ENCODE assay signal across 9 cellular contexts in the genomic region with DNA sequence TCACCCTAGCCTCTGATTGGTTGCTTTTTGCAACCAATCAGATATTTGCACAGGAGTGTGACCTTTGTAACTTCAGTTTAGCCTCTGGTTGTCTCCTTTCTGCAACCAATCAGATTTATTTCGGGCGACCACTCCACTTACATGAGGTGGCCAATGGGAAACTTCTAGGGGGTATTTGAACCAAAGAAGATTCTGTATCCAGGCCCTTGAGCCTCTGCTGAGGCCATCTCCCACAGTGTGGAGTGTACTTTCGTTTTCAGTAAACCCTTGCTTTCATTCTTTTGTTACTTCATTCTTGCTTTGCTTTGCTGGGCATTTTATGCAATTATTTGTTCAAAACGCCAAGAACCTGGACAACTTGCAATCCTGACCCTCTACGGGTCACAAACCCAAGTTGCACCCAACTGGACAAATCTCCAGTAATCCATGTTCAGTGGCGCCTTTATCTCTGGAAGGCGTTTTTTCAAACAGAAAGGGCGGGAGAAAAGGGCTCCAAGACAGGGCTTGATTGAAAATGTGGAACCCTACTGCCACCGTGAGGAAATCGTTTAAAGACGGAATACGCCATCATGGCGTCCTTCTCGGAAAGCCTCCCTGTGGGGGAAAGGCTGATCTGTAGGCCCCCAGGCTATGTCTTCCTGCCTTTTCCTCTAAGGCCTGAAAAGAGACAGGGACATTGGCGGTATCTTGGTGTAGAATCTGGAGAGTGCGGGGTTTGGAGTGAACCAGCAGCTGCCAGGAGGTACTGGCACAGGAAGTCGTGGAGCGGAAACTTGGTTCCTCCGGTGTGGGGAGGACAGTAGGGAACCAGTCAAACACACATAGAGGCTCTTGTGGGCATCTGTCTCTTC.
DNase-seq lines count a peak whose midpoint lies in the region; ATAC-seq and TF ChIP-seq lines count a peak whose summit lies in the region.
"Had no signal": no experiment of that assay in that cellular context is flagged by ENCODE, and none has a peak within 500 bp of the region (broad histone marks: within the 10 kb centered on the region; RNA-seq: fewer than 3 reads in every experiment).

No MANE protein-coding gene starts in this region.

- H3K9me3 ChIP-seq in CD8-positive, alpha-beta memory T cell (ENCODE audit: low read length) = no peaks in the 10 kb centered on the region
- H3K9me3 ChIP-seq in HEK293 (ENCODE audit: control insufficient read depth, insufficient read depth, low read depth, low read length) (no peaks in the 10 kb centered on the region; the same call in 1 of the 2 replicates), lung (ENCODE audit: control insufficient read depth in 2 of 2, insufficient read depth in 1 of 2, low read length in 1 of 2) (no peaks in the 10 kb centered on the region)

- H3K27ac ChIP-seq in CD8-positive, alpha-beta memory T cell (ENCODE audit: low read depth, low read length) = no peak overlapping the region
- H3K27ac ChIP-seq in HEK293 (ENCODE audit: extremely low read depth, low read depth, low read length) (peak overlapping the region; percentile 75), lung (ENCODE audit: low read depth in 1 of 2, low read length in 1 of 2) (peak overlapping the region in 1 of 2 donors; percentile 93)
- H3K27ac ChIP-seq: parathyroid adenoma had no signal

- H3K4me3 Mint-ChIP-seq in CD8-positive, alpha-beta memory T cell = peak overlapping the region in 5 of 7 donors; percentile 97 to 99 (median 98)
- H3K4me3 Mint-ChIP-seq in T-helper 2 cell treated with Interferon-gamma antibody and Interleukin-4, amounts not matched to agents 5 μg/mL and 100 μg/mL, for 36 hours = no peak overlapping the region

- no peaks in the 10 kb centered on the region for H3K4me1 ChIP-seq in CD8-positive, alpha-beta memory T cell (ENCODE audit: insufficient read depth, low read length)
- no peaks in the 10 kb centered on the region for H3K4me1 ChIP-seq in HEK293 (ENCODE audit: control insufficient read depth, insufficient read depth, low read length)
- no peaks in the 10 kb centered on the region for H3K4me1 ChIP-seq in lung (ENCODE audit: control insufficient read depth in 2 of 2, insufficient read depth in 2 of 2, low read length in 2 of 2)
- H3K4me1 ChIP-seq: parathyroid adenoma had no signal

- H3K27me3 ChIP-seq in CD8-positive, alpha-beta memory T cell (ENCODE audit: insufficient read depth, low read length, poor library complexity, severe bottlenecking) = no peaks in the 10 kb centered on the region
- H3K27me3 ChIP-seq in lung (ENCODE audit: control insufficient read depth, insufficient read depth) = no peaks in the 10 kb centered on the region

- peaks cover 0 to 6% (median 3%) of the 10 kb centered on the region in 5 donors for H3K9me3 Mint-ChIP-seq in CD8-positive, alpha-beta memory T cell
- H3K9me3 Mint-ChIP-seq in T-helper 2 cell treated with Interferon-gamma antibody and Interleukin-4, amounts not matched to agents 5 μg/mL and 100 μg/mL, for 36 hours = peaks cover 10% of the 10 kb centered on the region

- H3K4me1 Mint-ChIP-seq in CD8-positive, alpha-beta memory T cell = peaks cover 0 to 3% (median 0%) of the 10 kb centered on the region in 3 donors
- H3K4me1 Mint-ChIP-seq in T-helper 2 cell treated with Interferon-gamma antibody and Interleukin-4, amounts not matched to agents 5 μg/mL and 100 μg/mL, for 36 hours (ENCODE audit: low read depth) = no peaks in the 10 kb centered on the region

- no peaks in the 10 kb centered on the region for H3K36me3 ChIP-seq in CD8-positive, alpha-beta memory T cell (ENCODE audit: insufficient read depth, low read length)
- peaks cover 0 to 3% of the 10 kb centered on the region in 2 experiments; a peak in 1 of 3 replicates for H3K36me3 ChIP-seq in HEK293 (ENCODE audit: control insufficient read depth in 2 of 2, insufficient read depth in 1 of 2, low read length in 2 of 2)
- H3K36me3 ChIP-seq in lung (ENCODE audit: control insufficient read depth in 2 of 2, insufficient read depth in 2 of 2, low read length in 2 of 2) = no peaks in the 10 kb centered on the region

- DNase-seq in CD8-positive, alpha-beta memory T cell = peak in 2 of 5 donors; percentile 85 to 88
- peak; percentile 71 for DNase-seq in T-helper 22 cell (ENCODE audit: low read depth)
- peak; percentile 87 for DNase-seq in lung (ENCODE audit: low spot score)
- no peak for DNase-seq in T-helper 2 cell treated with Interferon-gamma antibody and Interleukin-4, amounts not matched to agents 5 μg/mL and 100 μg/mL, for 36 hours (ENCODE audit: low spot score)
- no peak for DNase-seq in DMS79 (lab: John Stamatoyannopoulos, UW)
- no peak for DNase-seq in activated effector memory CD4-positive, alpha-beta T cell treated with anti-CD3 and anti-CD28 coated beads, Interleukin-2, amount 50 U/mL, for 16 hours
- DNase-seq in NCI-H2196 treated with DMSO at 0.1 percent for 48 hours (lab: John Stamatoyannopoulos, UW; ENCODE audit: unreplicated experiment) = no peak

- POLR2A ChIA-PET in CD8-positive, alpha-beta memory T cell (lab: Charles Lee) = no interaction called here
- POLR2A ChIA-PET in HEK293 (lab: Yijun Ruan, JAX) = no interaction called here

- H3K36me3 Mint-ChIP-seq in CD8-positive, alpha-beta memory T cell = no peaks in the 10 kb centered on the region
- peaks cover 14% of the 10 kb centered on the region for H3K36me3 Mint-ChIP-seq in T-helper 2 cell treated with Interferon-gamma antibody and Interleukin-4, amounts not matched to agents 5 μg/mL and 100 μg/mL, for 36 hours (ENCODE audit: low read depth)

- ATAC-seq in lung (ENCODE audit: insufficient read depth, low FRiP score) = peak; percentile 82

- peak; percentile 93 for TF ChIP-seq CTCF in HEK293 (tag by site-specific recombination; IDR thresholded peaks at IDR 0.05)
- TF ChIP-seq CTCF in lung (IDR thresholded peaks at IDR 0.05; ENCODE audit: control extremely low read depth, extremely low read depth) = peak; percentile 26

- WGBS in lung, 2 donors = 45 to 95% methylated on average over 19 of the region's 19 CpGs

- peak overlapping the region in 6 of 8 donors; percentile 94 to 99 (median 96) for H3K27ac Mint-ChIP-seq in CD8-positive, alpha-beta memory T cell
- H3K27ac Mint-ChIP-seq in T-helper 2 cell treated with Interferon-gamma antibody and Interleukin-4, amounts not matched to agents 5 μg/mL and 100 μg/mL, for 36 hours = no peak overlapping the region

- no peaks in the 10 kb centered on the region for H3K27me3 Mint-ChIP-seq in CD8-positive, alpha-beta memory T cell
- no peaks in the 10 kb centered on the region for H3K27me3 Mint-ChIP-seq in T-helper 2 cell treated with Interferon-gamma antibody and Interleukin-4, amounts not matched to agents 5 μg/mL and 100 μg/mL, for 36 hours (ENCODE audit: low read depth)

- CTCF ChIA-PET in CD8-positive, alpha-beta memory T cell (lab: Charles Lee) = no interaction called here
- CTCF ChIA-PET in HEK293 (lab: Yijun Ruan, JAX) = no interaction called here

- H3K4me3 ChIP-seq in CD8-positive, alpha-beta memory T cell (ENCODE audit: low read length) = no peak overlapping the region
- H3K4me3 ChIP-seq in HEK293 (ENCODE audit: low read depth, low read length) (peak overlapping the region; percentile 42), lung (peak overlapping the region; percentile 42)

TF ChIP-seq in HEK293, 187 proteins besides CTCF, POLR2A, EP300 and RAD21 (continues in another document):
- no peak for TF ChIP-seq ZNF621 (tag by site-specific recombination; IDR thresholded peaks at IDR 0.05)
- TF ChIP-seq ZNF146 (tag by site-specific recombination; IDR thresholded peaks at IDR 0.05) = no peak
- TF ChIP-seq ZNF157 (tag by site-specific recombination; IDR thresholded peaks at IDR 0.05) = no peak
- no peak for TF ChIP-seq ZNF510 (tag by site-specific recombination; IDR thresholded peaks at IDR 0.05; ENCODE audit: insufficient replicate concordance)
- no peak for TF ChIP-seq ZBTB1 (tag by site-specific recombination; IDR thresholded peaks at IDR 0.05)
- no peak for TF ChIP-seq ZNF530 (tag by site-specific recombination; IDR thresholded peaks at IDR 0.05; ENCODE audit: low read depth)
- 0 out of 2 replicates have a peak, but pooled peaks have one; percentile 13 for TF ChIP-seq ZIC2 (tag by site-specific recombination; IDR thresholded peaks at IDR 0.05)
- TF ChIP-seq KLF8 (tag by site-specific recombination; IDR thresholded peaks at IDR 0.05) = no peak
- no peak for TF ChIP-seq BCL11A (tag by site-specific recombination; IDR thresholded peaks at IDR 0.05; ENCODE audit: low read depth)
- TF ChIP-seq ZNF529 (tag by site-specific recombination; IDR thresholded peaks at IDR 0.05; ENCODE audit: insufficient replicate concordance) = no peak
- TF ChIP-seq ZBTB17 (tag by site-specific recombination; IDR thresholded peaks at IDR 0.05) = peak; percentile 46; the same call in 1 of the 2 replicates
- peak; percentile 85 for TF ChIP-seq YY1 (tag by site-specific recombination; IDR thresholded peaks at IDR 0.05)
- TF ChIP-seq ZNF514 (tag by site-specific recombination; IDR thresholded peaks at IDR 0.05) = no peak
- no peak for TF ChIP-seq ZNF302 (tag by site-specific recombination; IDR thresholded peaks at IDR 0.05; ENCODE audit: low read depth)
- TF ChIP-seq, protein P1, sequence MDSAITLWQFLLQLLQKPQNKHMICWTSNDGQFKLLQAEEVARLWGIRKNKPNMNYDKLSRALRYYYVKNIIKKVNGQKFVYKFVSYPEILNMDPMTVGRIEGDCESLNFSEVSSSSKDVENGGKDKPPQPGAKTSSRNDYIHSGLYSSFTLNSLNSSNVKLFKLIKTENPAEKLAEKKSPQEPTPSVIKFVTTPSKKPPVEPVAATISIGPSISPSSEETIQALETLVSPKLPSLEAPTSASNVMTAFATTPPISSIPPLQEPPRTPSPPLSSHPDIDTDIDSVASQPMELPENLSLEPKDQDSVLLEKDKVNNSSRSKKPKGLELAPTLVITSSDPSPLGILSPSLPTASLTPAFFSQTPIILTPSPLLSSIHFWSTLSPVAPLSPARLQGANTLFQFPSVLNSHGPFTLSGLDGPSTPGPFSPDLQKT (IDR thresholded peaks at IDR 0.05; ENCODE audit: borderline replicate concordance, low read depth, low read length) = no peak
- no peak for TF ChIP-seq ZNF2 (tag by site-specific recombination; IDR thresholded peaks at IDR 0.05)
- 0 out of 2 replicates have a peak, but pooled peaks have one; percentile 40 for TF ChIP-seq GLI2 (tag by site-specific recombination; IDR thresholded peaks at IDR 0.05; ENCODE audit: borderline replicate concordance, low read depth)

Comparison
In these comparisons a context has a peak if more than half of its experiments do, and no peak if none do; other contexts are left out.
1. DNase-seq: peak in T-helper 22 cell (single experiment) and lung (single experiment); none in T-helper 2 cell treated with Interferon-gamma antibody and Interleukin-4, amounts not matched to agents 5 μg/mL and 100 μg/mL, for 36 hours (single experiment), DMS79 (single experiment), activated effector memory CD4-positive, alpha-beta T cell treated with anti-CD3 and anti-CD28 coated beads, Interleukin-2, amount 50 U/mL, for 16 hours (single experiment) and NCI-H2196 treated with DMSO at 0.1 percent for 48 hours (single experiment).